8 cellular contexts compared by ENCODE assay signal in genomic region chr3:153162513-153163348, GRCh38. TPM values are rescaled to one million over a fixed set of nuclear protein-coding genes. Genes with fewer than 3 reads are reported as not detected.
DNase-seq lines count a peak whose midpoint lies in the region; ATAC-seq and TF ChIP-seq lines count a peak whose summit lies in the region.

No MANE protein-coding gene starts in this region.

- DNase-seq in NCI-H2227 (lab: John Stamatoyannopoulos, UW; ENCODE audit: unreplicated experiment): peak; percentile 27
- DNase-seq in NCI-H2227 treated with DMSO at 0.1 percent for 48 hours (lab: John Stamatoyannopoulos, UW): no peak
- DNase-seq in RPMI7951 (ENCODE audit: low read depth): peak; percentile 41
- DNase-seq in activated naive CD4-positive, alpha-beta T cell treated with anti-CD3 and anti-CD28 coated beads, Interleukin-2, amount 50 U/mL, for 16 hours: peak; percentile 46
- DNase-seq in Right ventricle myocardium superior: peak; percentile 63
- DNase-seq in aorta: peak; percentile 58 to 84

- H3K36me3 ChIP-seq in parathyroid adenoma (ENCODE audit: control insufficient read depth, insufficient read depth, low read length) (no peaks in the 10 kb centered on the region), aorta (ENCODE audit: control insufficient read depth in 1 of 2, insufficient read depth in 2 of 2, low read length in 1 of 2) (no peaks in the 10 kb centered on the region)

- H3K9me3 ChIP-seq in parathyroid adenoma (ENCODE audit: control insufficient read depth, low read length) (no peaks in the 10 kb centered on the region), aorta (ENCODE audit: control insufficient read depth, low read length) (no peaks in the 10 kb centered on the region)

- peak; percentile 2 for ATAC-seq in HG02981 (IDR thresholded peaks at IDR 0.05; ENCODE audit: unreplicated experiment)
- peak; percentile 0 for ATAC-seq in Right ventricle myocardium superior (ENCODE audit: poor library complexity)
- ATAC-seq in aorta (ENCODE audit: low FRiP score): peak; percentile 2

- peak overlapping the region; percentile 43 for H3K9ac ChIP-seq in parathyroid adenoma

- H3K4me3 ChIP-seq in parathyroid adenoma (ENCODE audit: low read depth, low read length) (peak overlapping the region; percentile 81), aorta (ENCODE audit: low read length in 2 of 2) (peak overlapping the region; percentile 52 to 89)

- H2AFZ ChIP-seq in parathyroid adenoma: peak overlapping the region; percentile 94

- peak overlapping the region; percentile 90 for H3K4me2 ChIP-seq in parathyroid adenoma (ENCODE audit: low read length)

- H3K79me2 ChIP-seq in parathyroid adenoma: peaks cover 4% of the 10 kb centered on the region

- TF ChIP-seq CTCF in parathyroid adenoma (IDR thresholded peaks at IDR 0.05): no peak

- peak overlapping the region; percentile 92 for H3K27ac ChIP-seq in parathyroid adenoma
- peak overlapping the region; percentile 20 to 77 for H3K27ac ChIP-seq in aorta (ENCODE audit: low read depth in 1 of 2, low read length in 2 of 2)

- intact Hi-C loops in Right ventricle myocardium superior (cut with DNase I) (loop anchor here (5.0 kb wide), 1 partner anchor 120 kb away; no protein-coding TSS in a partner anchor), aorta (cut with DNase I) (loop anchor here (2.0 to 10.0 kb wide), 5 partner anchors 84 to 272 kb away; no protein-coding TSS in a partner anchor)

- 0% methylated on average over 74 to 82 of the region's 82 CpGs for WGBS in aorta, 2 donors

- H3K4me1 ChIP-seq in parathyroid adenoma: no peaks in the 10 kb centered on the region
- H3K4me1 ChIP-seq in aorta (ENCODE audit: control insufficient read depth in 1 of 2, insufficient read depth in 2 of 2, low read length in 2 of 2): peaks cover 0 to 2% of the 10 kb centered on the region in 2 donors

- no peaks in the 10 kb centered on the region for H3K27me3 ChIP-seq in parathyroid adenoma (ENCODE audit: control insufficient read depth, insufficient read depth, low read length)
- H3K27me3 ChIP-seq in aorta (ENCODE audit: control insufficient read depth in 1 of 2, insufficient read depth in 2 of 2, low read length in 1 of 2): peaks cover 0 to 2% of the 10 kb centered on the region in 2 donors

RNA-seq across cellular contexts. Expression of gene RAP2B, which starts 0.7 kb away (rescaled TPM):
- total RNA-seq in RPMI7951 (2014; rRNA removed; shearing (Covaris generic)): 10.0 and 10.3 TPM in 2 replicates
- total RNA-seq in Right ventricle myocardium superior: 2.8 TPM
- total RNA-seq in aorta: 10 to 100 TPM; 11.3 to 20.7 TPM
- polyA plus RNA-seq in aorta: 1 to 10 TPM; 2.4 to 4.1 TPM
